In genomic region chr10:33204049-33204448, GRCh38 we compare ENCODE assay signal across 11 cellular contexts.
"Had no signal": no experiment of that assay in that cellular context is flagged by ENCODE, and none has a peak within 500 bp of the region (broad histone marks: within the 10 kb centered on the region; RNA-seq: fewer than 3 reads in every experiment).

No MANE protein-coding gene starts in this region.

- DNase-seq: activated CD4-positive, alpha-beta T cell treated with anti-CD3 and anti-CD28 coated beads, Interleukin-2, amount 50 U/mL, for 4 hours; activated CD4-positive, CD25-positive, alpha-beta regulatory T cell treated with anti-CD3 and anti-CD28 coated beads, Interleukin-2, amount 50 U/mL, for 72 hours; activated naive CD4-positive, alpha-beta T cell treated with anti-CD3 and anti-CD28 coated beads, Interleukin-2, amount 10 ng/mL, durations not matched to agents 7 days and 5 days; stimulated activated CD4-positive, alpha-beta T cell treated with anti-CD3 and anti-CD28 coated beads, Interleukin-4, amount 100 ng/mL, for 1 hour; stimulated activated naive B cell treated with anti-CD40 and anti-IgM and Interleukin-4, amounts not matched to agents 10 μg/mL and 1 μg/mL and 100 μg/mL, for 72 hours had no signal

- H3K9me3 Mint-ChIP-seq: activated naive CD4-positive, alpha-beta T cell treated with anti-CD3 and anti-CD28 coated beads, Interleukin-2, amount 10 ng/mL, durations not matched to agents 7 days and 5 days; activated T-helper 17 cell treated with anti-CD3 and anti-CD28 coated beads, Interleukin-2, amount 50 U/mL, for 72 hours; mesothelial cell of epicardium; stimulated activated naive B cell treated with anti-CD40 and anti-IgM and Interleukin-4, amounts not matched to agents 10 μg/mL and 1 μg/mL and 100 μg/mL, for 72 hours had no signal

- H3K36me3 Mint-ChIP-seq: activated naive CD4-positive, alpha-beta T cell treated with anti-CD3 and anti-CD28 coated beads, Interleukin-2, amount 10 ng/mL, durations not matched to agents 7 days and 5 days; stimulated activated naive B cell treated with anti-CD40 and anti-IgM and Interleukin-4, amounts not matched to agents 10 μg/mL and 1 μg/mL and 100 μg/mL, for 72 hours had no signal

- H3K27me3 Mint-ChIP-seq: activated naive CD4-positive, alpha-beta T cell treated with anti-CD3 and anti-CD28 coated beads, Interleukin-2, amount 10 ng/mL, durations not matched to agents 7 days and 5 days; stimulated activated naive B cell treated with anti-CD40 and anti-IgM and Interleukin-4, amounts not matched to agents 10 μg/mL and 1 μg/mL and 100 μg/mL, for 72 hours had no signal

- H3K27ac ChIP-seq: cardiac muscle cell, esophagus muscularis mucosa, thyroid gland, vagina had no signal

- H3K4me3 Mint-ChIP-seq: activated naive CD4-positive, alpha-beta T cell treated with anti-CD3 and anti-CD28 coated beads, Interleukin-2, amount 10 ng/mL, durations not matched to agents 7 days and 5 days; activated T-helper 17 cell treated with anti-CD3 and anti-CD28 coated beads, Interleukin-2, amount 50 U/mL, for 72 hours; mesothelial cell of epicardium; stimulated activated naive B cell treated with anti-CD40 and anti-IgM and Interleukin-4, amounts not matched to agents 10 μg/mL and 1 μg/mL and 100 μg/mL, for 72 hours had no signal

- H3K36me3 ChIP-seq: vagina had no signal

- H3K4me3 ChIP-seq: cardiac muscle cell, esophagus muscularis mucosa, thyroid gland, vagina had no signal

- H3K27ac Mint-ChIP-seq: activated naive CD4-positive, alpha-beta T cell treated with anti-CD3 and anti-CD28 coated beads, Interleukin-2, amount 10 ng/mL, durations not matched to agents 7 days and 5 days; activated T-helper 17 cell treated with anti-CD3 and anti-CD28 coated beads, Interleukin-2, amount 50 U/mL, for 72 hours; mesothelial cell of epicardium; stimulated activated naive B cell treated with anti-CD40 and anti-IgM and Interleukin-4, amounts not matched to agents 10 μg/mL and 1 μg/mL and 100 μg/mL, for 72 hours had no signal

- H3K9me3 ChIP-seq: esophagus muscularis mucosa, thyroid gland, vagina had no signal

- H3K4me1 Mint-ChIP-seq: activated naive CD4-positive, alpha-beta T cell treated with anti-CD3 and anti-CD28 coated beads, Interleukin-2, amount 10 ng/mL, durations not matched to agents 7 days and 5 days; activated T-helper 17 cell treated with anti-CD3 and anti-CD28 coated beads, Interleukin-2, amount 50 U/mL, for 72 hours; stimulated activated naive B cell treated with anti-CD40 and anti-IgM and Interleukin-4, amounts not matched to agents 10 μg/mL and 1 μg/mL and 100 μg/mL, for 72 hours had no signal

- H3K27me3 ChIP-seq: cardiac muscle cell, esophagus muscularis mucosa, thyroid gland, vagina had no signal

- H3K4me1 ChIP-seq: vagina had no signal
